ENCODE assay signal across 18 cellular contexts in genomic region chr1:213119794-213120193, GRCh38.
A peak's percentile ranks its signal among the peaks of the same experiment; 100 is the strongest.
DNase-seq lines count a peak whose midpoint lies in the region; ATAC-seq, FAIRE-seq and TF ChIP-seq lines count a peak whose summit lies in the region.
"Had no signal": no experiment of that assay in that cellular context is flagged by ENCODE, and none has a peak within 500 bp of the region (broad histone marks: within the 10 kb centered on the region; RNA-seq: fewer than 3 reads in every experiment).

No MANE protein-coding gene starts in this region.

- peak; percentile 6 for DNase-seq in GM23248
- no peak for DNase-seq in RWPE2 (ENCODE audit: low spot score)
- no peak for DNase-seq in foreskin keratinocyte
- DNase-seq in WTC11 (ENCODE audit: low spot score): no peak
- DNase-seq in DMS 273 (lab: John Stamatoyannopoulos, UW; ENCODE audit: unreplicated experiment): no peak
- DNase-seq in pancreas: no peak
- DNase-seq: BE2C; CD4-positive, alpha-beta T cell; DMS53; GOT3; NCI-H1048; NCI-H1436 treated with DMSO at 0.1 percent for 48 hours; NCI-H2081; NCI-H510A; NCI-H774 had no signal

- H3K9me3 Mint-ChIP-seq in WTC11: no peaks in the 10 kb centered on the region
- H3K9me3 Mint-ChIP-seq: CD4-positive, alpha-beta T cell had no signal

- H3K27me3 ChIP-seq in GM23248 (replicated peaks; ENCODE audit: insufficient read depth): no peaks in the 10 kb centered on the region
- no peaks in the 10 kb centered on the region for H3K27me3 ChIP-seq in RWPE2 (ENCODE audit: insufficient read depth, poor library complexity, severe bottlenecking)
- H3K27me3 ChIP-seq in foreskin keratinocyte: no peaks in the 10 kb centered on the region
- no peaks in the 10 kb centered on the region for H3K27me3 ChIP-seq in skeletal muscle satellite cell (ENCODE audit: control insufficient read depth, insufficient read depth, low read length)
- no peaks in the 10 kb centered on the region for H3K27me3 ChIP-seq in pancreas
- H3K27me3 ChIP-seq: BE2C had no signal

- FAIRE-seq in pancreas (lab: Jason Lieb, UNC): no peak
- FAIRE-seq: K562 had no signal

- ATAC-seq in RWPE2 (ENCODE audit: low read depth): peak; percentile 29; the same call in 1 of the 3 replicates
- ATAC-seq in foreskin keratinocyte: peak; percentile 17
- no peak for ATAC-seq in WTC11
- no peak for ATAC-seq in pancreas
- ATAC-seq: K562, Right ventricle myocardium inferior had no signal

- POLR2A ChIA-PET in WTC11 (lab: Charles Lee): no interaction called here

- H3K27me3 Mint-ChIP-seq in WTC11 (ENCODE audit: low read depth): no peaks in the 10 kb centered on the region
- H3K27me3 Mint-ChIP-seq: CD4-positive, alpha-beta T cell had no signal

- H3K4me1 ChIP-seq in GM23248 (ENCODE audit: insufficient read depth) (peaks cover 28% of the 10 kb centered on the region), RWPE2 (ENCODE audit: insufficient read depth, poor library complexity, severe bottlenecking) (peaks cover 8% of the 10 kb centered on the region), foreskin keratinocyte (peaks cover 21% of the 10 kb centered on the region), skeletal muscle satellite cell (ENCODE audit: control insufficient read depth, insufficient read depth, low read length) (peaks cover 33% of the 10 kb centered on the region), pancreas (peaks cover 0 to 4% (median 0%) of the 10 kb centered on the region in 3 donors)

- H3K4me3 Mint-ChIP-seq in WTC11: no peak overlapping the region
- H3K4me3 Mint-ChIP-seq: CD4-positive, alpha-beta T cell had no signal

- H3K4me2 ChIP-seq in GM23248 (ENCODE audit: unreplicated experiment) (peak overlapping the region; percentile 16), skeletal muscle satellite cell (ENCODE audit: low read length) (peak overlapping the region; percentile 58)

- H3K9ac ChIP-seq in GM23248 (no peak overlapping the region), skeletal muscle satellite cell (ENCODE audit: low read depth, low read length) (no peak overlapping the region)

- H3K27ac ChIP-seq in GM23248 (no peak overlapping the region), RWPE2 (ENCODE audit: poor library complexity, severe bottlenecking) (no peak overlapping the region), foreskin keratinocyte (no peak overlapping the region), pancreas (no peak overlapping the region)

- H3K9me2 ChIP-seq in GM23248 (ENCODE audit: insufficient read depth): no peaks in the 10 kb centered on the region

- no peak overlapping the region for H2AFZ ChIP-seq in GM23248

- H3F3A ChIP-seq in GM23248 (ENCODE audit: insufficient read depth): peaks cover 23% of the 10 kb centered on the region

- no peak overlapping the region for H3K27ac Mint-ChIP-seq in WTC11
- H3K27ac Mint-ChIP-seq: CD4-positive, alpha-beta T cell had no signal

- H3K4me3 ChIP-seq in GM23248: no peak overlapping the region
- no peak overlapping the region for H3K4me3 ChIP-seq in RWPE2 (ENCODE audit: severe bottlenecking)
- no peak overlapping the region for H3K4me3 ChIP-seq in skeletal muscle satellite cell (ENCODE audit: low read length)
- H3K4me3 ChIP-seq in pancreas: no peak overlapping the region
- H3K4me3 ChIP-seq: K562 had no signal

- in situ Hi-C loops in GM23248 (cut with MboI): loop anchor here (10.0 kb wide), 1 partner anchor 995 kb away; no protein-coding TSS in a partner anchor

- intact Hi-C loops in pancreas (cut with DNase I): no loop called here

- WGBS in GM23248 (ENCODE audit: low coverage in 1 of 2, low lambda C conversion rate in 2 of 2, missing lambda C conversion rate in 2 of 2), 2 experiments: 84 to 93% methylated on average over 2 of the region's 2 CpGs
- 67 to 68% methylated on average over 2 of the region's 2 CpGs for WGBS in pancreas, 2 donors

- H3K36me3 ChIP-seq in GM23248 (ENCODE audit: low read depth) (no peaks in the 10 kb centered on the region), RWPE2 (ENCODE audit: low read depth) (no peaks in the 10 kb centered on the region), skeletal muscle satellite cell (ENCODE audit: insufficient read depth, low read length) (no peaks in the 10 kb centered on the region), pancreas (no peaks in the 10 kb centered on the region)
- H3K36me3 ChIP-seq: BE2C had no signal

- CTCF ChIA-PET in WTC11 (lab: Charles Lee): no interaction called here

- peaks cover 42% of the 10 kb centered on the region for H3K79me2 ChIP-seq in GM23248 (ENCODE audit: insufficient read depth)

- TF ChIP-seq CTCF in RWPE2 (IDR thresholded peaks at IDR 0.05; ENCODE audit: poor library complexity, severe bottlenecking): no peak
- no peak for TF ChIP-seq CTCF in foreskin keratinocyte (conservative IDR thresholded peaks at IDR 0.05)
- no peak for TF ChIP-seq CTCF in WTC11 (IDR thresholded peaks at IDR 0.05)
- TF ChIP-seq CTCF in pancreas (IDR thresholded peaks at IDR 0.05): no peak

- H4K20me1 ChIP-seq in GM23248 (ENCODE audit: insufficient read depth): no peaks in the 10 kb centered on the region

- H3K36me3 Mint-ChIP-seq in WTC11: no peaks in the 10 kb centered on the region

- H3K4me1 Mint-ChIP-seq in WTC11: no peaks in the 10 kb centered on the region

- H3K9me3 ChIP-seq in GM23248 (ENCODE audit: low read depth): no peaks in the 10 kb centered on the region
- H3K9me3 ChIP-seq in RWPE2 (ENCODE audit: severe bottlenecking): no peaks in the 10 kb centered on the region
- H3K9me3 ChIP-seq in skeletal muscle satellite cell (replicated peaks; ENCODE audit: low read length): no peaks in the 10 kb centered on the region
- no peaks in the 10 kb centered on the region for H3K9me3 ChIP-seq in pancreas
- H3K9me3 ChIP-seq: BE2C had no signal

TF ChIP-seq in WTC11, 78 proteins besides CTCF, POLR2A, EP300 and RAD21:
- TF ChIP-seq ESRRA (CRISPR knock-in tag; IDR thresholded peaks at IDR 0.05; ENCODE audit: borderline replicate concordance) (no peak), NFE2L1 (CRISPR knock-in tag; IDR thresholded peaks at IDR 0.05) (no peak), USF1 (CRISPR knock-in tag; IDR thresholded peaks at IDR 0.05) (no peak), ZNF232 (CRISPR knock-in tag; IDR thresholded peaks at IDR 0.05) (no peak), ZBTB21 (CRISPR knock-in tag; IDR thresholded peaks at IDR 0.05; ENCODE audit: borderline replicate concordance) (no peak), HMGA2 (CRISPR knock-in tag; IDR thresholded peaks at IDR 0.05) (no peak), ARID4B (CRISPR knock-in tag; IDR thresholded peaks at IDR 0.05; ENCODE audit: borderline replicate concordance) (no peak)
- TF ChIP-seq, protein P1, sequence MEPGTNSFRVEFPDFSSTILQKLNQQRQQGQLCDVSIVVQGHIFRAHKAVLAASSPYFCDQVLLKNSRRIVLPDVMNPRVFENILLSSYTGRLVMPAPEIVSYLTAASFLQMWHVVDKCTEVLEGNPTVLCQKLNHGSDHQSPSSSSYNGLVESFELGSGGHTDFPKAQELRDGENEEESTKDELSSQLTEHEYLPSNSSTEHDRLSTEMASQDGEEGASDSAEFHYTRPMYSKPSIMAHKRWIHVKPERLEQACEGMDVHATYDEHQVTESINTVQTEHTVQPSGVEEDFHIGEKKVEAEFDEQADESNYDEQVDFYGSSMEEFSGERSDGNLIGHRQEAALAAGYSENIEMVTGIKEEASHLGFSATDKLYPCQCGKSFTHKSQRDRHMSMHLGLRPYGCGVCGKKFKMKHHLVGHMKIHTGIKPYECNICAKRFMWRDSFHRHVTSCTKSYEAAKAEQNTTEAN (CRISPR knock-in tag; IDR thresholded peaks at IDR 0.05): no peak
TF ChIP-seq in WTC11: peak in this region for 0.

Comparison
In these comparisons a context has a peak if more than half of its experiments do, and no peak if none do; other contexts are left out.
1. ATAC-seq: peak in RWPE2 (single experiment) and foreskin keratinocyte (single experiment); none in WTC11 (single experiment) and pancreas (0 of 4).